8 cellular contexts compared by ENCODE assay signal in the genomic region with DNA sequence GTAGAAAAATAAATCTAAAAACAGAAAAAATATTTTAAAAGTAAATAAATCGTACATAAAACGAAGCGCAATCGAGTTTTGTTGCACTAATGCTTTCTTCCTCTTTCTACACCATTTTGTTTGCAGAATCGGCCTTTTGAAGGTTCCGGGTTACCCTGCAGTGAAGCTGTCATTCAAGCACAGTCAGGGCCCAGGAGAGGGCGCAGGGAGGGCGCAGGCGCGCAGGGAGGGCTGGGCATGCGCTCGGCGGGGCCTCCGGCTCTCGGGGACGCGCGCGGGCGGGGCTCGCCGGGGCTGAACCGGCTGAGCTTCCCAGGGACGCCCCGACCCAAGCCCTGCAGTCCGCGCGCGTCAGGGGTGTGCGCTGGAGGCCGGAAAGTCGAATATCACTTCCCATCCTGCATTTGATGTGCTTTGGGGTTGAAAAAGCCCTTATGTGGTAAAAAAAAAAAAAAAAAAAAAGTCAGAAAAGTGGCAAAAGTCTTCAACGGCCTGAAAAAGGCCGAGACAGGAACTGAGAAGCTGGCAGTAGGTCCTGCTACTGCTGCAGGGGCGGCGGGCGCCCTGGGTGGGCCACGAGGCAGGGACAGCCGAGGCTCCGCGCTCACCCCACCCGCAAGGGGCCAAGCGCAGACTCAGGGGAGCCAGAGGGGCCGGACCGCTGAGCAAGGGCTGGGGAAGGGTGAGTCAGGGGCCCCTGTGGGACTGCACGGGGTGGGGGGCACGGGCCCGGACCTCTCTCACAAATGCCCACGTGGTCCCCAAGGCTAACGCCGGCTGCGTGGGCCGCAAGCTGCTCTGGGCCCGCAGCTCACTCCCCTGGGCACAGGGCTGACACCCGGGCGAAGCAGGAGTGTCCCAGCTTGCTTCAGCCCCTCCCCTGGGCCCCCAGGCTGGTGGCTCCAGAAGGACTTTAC. TPM values are rescaled to one million over a fixed set of nuclear protein-coding genes. Genes with fewer than 3 reads are reported as not detected.
A peak's percentile ranks its signal among the peaks of the same experiment; 100 is the strongest.
DNase-seq lines count a peak whose midpoint lies in the region; ATAC-seq and TF ChIP-seq lines count a peak whose summit lies in the region.

No MANE protein-coding gene starts in this region.

- H3K4me3 ChIP-seq in HUES48 (ENCODE audit: low read depth, low read length) (peak overlapping the region; percentile 46), fibroblast of villous mesenchyme (ENCODE audit: low read depth, low read length) (peak overlapping the region; percentile 40)

- DNase-seq in Caki2 (ENCODE audit: low read depth) (peak; percentile 84), RWPE1 (ENCODE audit: low spot score) (peak; percentile 93), activated gamma-delta T cell (lab: John Stamatoyannopoulos, UW) (peak; percentile 79), fibroblast of villous mesenchyme (ENCODE audit: low read depth) (peak; percentile 87)
- peak; percentile 83 for DNase-seq in stimulated activated naive CD4-positive, alpha-beta T cell treated with Interleukin-2 at 50 U/mL for 16 hours (lab: John Stamatoyannopoulos, UW)

- H3K4me3 Mint-ChIP-seq in nephron, result peak overlapping the region; percentile 72 to 82 (median 76)

- H3K27me3 ChIP-seq in HUES48 (ENCODE audit: control insufficient read depth, insufficient read depth, low read length), result no peaks in the 10 kb centered on the region

- H3K27me3 Mint-ChIP-seq in nephron (ENCODE audit: low read depth), result no peaks in the 10 kb centered on the region

- H3K9ac ChIP-seq in HUES48 (ENCODE audit: low read depth, low read length), result no peak overlapping the region

- TF ChIP-seq CTCF in RWPE1 (conservative IDR thresholded peaks at IDR 0.05; ENCODE audit: low read depth) (peak; percentile 60), fibroblast of villous mesenchyme (IDR thresholded peaks at IDR 0.05; ENCODE audit: insufficient read depth, low read depth, low read length) (peak; percentile 37), nephron (IDR thresholded peaks at IDR 0.05; ENCODE audit: unreplicated experiment in 3 of 3) (peak; percentile 17 to 50 (median 32))

- H3K27ac Mint-ChIP-seq in nephron, result peak overlapping the region; percentile 20 to 83 (median 60)

- H3K9me3 ChIP-seq in HUES48 (ENCODE audit: control insufficient read depth, insufficient read depth, low read length), result 0 out of 2 replicates have a peak, but pooled peaks cover 2% of the 10 kb centered on the region

- peaks cover 9% of the 10 kb centered on the region for H3K36me3 ChIP-seq in HUES48 (ENCODE audit: control insufficient read depth, insufficient read depth, low read length)

- CTCF ChIA-PET in RWPE1 (lab: Yijun Ruan, JAX), result interaction anchor here (0.5 to 1.1 kb wide), 8 partner anchors 130 to 1337 kb away, joined by 3 to 7 read pairs (median 4); no protein-coding TSS in a partner anchor

- no peaks in the 10 kb centered on the region for H3K36me3 Mint-ChIP-seq in nephron (ENCODE audit: low read depth)

- POLR2A ChIA-PET in RWPE1 (lab: Yijun Ruan, JAX; ENCODE audit: low non-redundant PET), result interaction anchor here (0.6 to 0.7 kb wide), 3 partner anchors 49 to 75 kb away, joined by 3 to 5 read pairs (median 4); no protein-coding TSS in a partner anchor

- H3K4me1 Mint-ChIP-seq in nephron, result peaks cover 33% of the 10 kb centered on the region

- H3K9me3 Mint-ChIP-seq in nephron, result peaks cover 17% of the 10 kb centered on the region

- in situ Hi-C loops in Caki2 (cut with HindIII; ENCODE audit: low pct_unique_long_range_greater_than_20kb, low sequenced_read_pairs), result no loop called here

- ATAC-seq in GM21423 (IDR thresholded peaks at IDR 0.05; ENCODE audit: unreplicated experiment), result peak; percentile 100

- H3K4me1 ChIP-seq in HUES48 (ENCODE audit: control insufficient read depth, insufficient read depth, low read length), result no peaks in the 10 kb centered on the region

- H3K27ac ChIP-seq in HUES48 (ENCODE audit: low read depth, low read length) (no peak overlapping the region), RWPE1 (peak overlapping the region; percentile 90)

RNA-seq across cellular contexts. Expression of a gene that starts 40.5 kb away (rescaled TPM):
- not detected in 2 replicates for total RNA-seq in Caki2 (2014; rRNA removed; shearing (Covaris generic); ENCODE audit: low replicate concordance)
- 374 and 478 TPM in 2 replicates for total RNA-seq in fibroblast of villous mesenchyme

Comparison
In these comparisons a context has a peak if more than half of its experiments do, and no peak if none do; other contexts are left out.
1. RNA of a gene that starts 40.5 kb away (total RNA-seq): 374 to 478 TPM in fibroblast of villous mesenchyme; not detected in Caki2; every median in the first group is over 100 times any median in the second.
2. Peak in every context shown above with its lines, with median percentiles within 50 percentile points of each other: DNase-seq and CTCF ChIP-seq.